Comparison of ENCODE assay signal across 20 cellular contexts in genomic region chr2:3837086-3837485, GRCh38.
DNase-seq lines count a peak whose midpoint lies in the region; ATAC-seq, FAIRE-seq and TF ChIP-seq lines count a peak whose summit lies in the region.
"Had no signal": no experiment of that assay in that cellular context is flagged by ENCODE, and none has a peak within 500 bp of the region (broad histone marks: within the 10 kb centered on the region; RNA-seq: fewer than 3 reads in every experiment).

No MANE protein-coding gene starts in this region.

- H3K9ac ChIP-seq in IMR-90 (ENCODE audit: low read depth, low read length) (no peak overlapping the region), H1 (replicated peaks in 1 of 4; ENCODE audit: extremely low read depth in 1 of 4, low read depth in 3 of 4, low read length in 3 of 4) (no peak overlapping the region)
- H3K9ac ChIP-seq: BLaER1 treated with 17β-estradiol and CSF1 and Interleukin-3, amounts not matched to agents 10 nM and 100 nM had no signal

- H2BK120ac ChIP-seq in IMR-90 (ENCODE audit: low read depth, low read length) (no peak overlapping the region), H1 (replicated peaks; ENCODE audit: low read depth, low read length) (no peak overlapping the region)

- ATAC-seq in A549: no peak
- ATAC-seq in IMR-90 (ENCODE audit: low read depth): no peak
- no peak for ATAC-seq in gastroesophageal sphincter
- ATAC-seq: CD8-positive, alpha-beta T cell had no signal

- H3K4me1 ChIP-seq in A549 (no peaks in the 10 kb centered on the region), IMR-90 (ENCODE audit: control insufficient read depth, insufficient read depth, low read length) (no peaks in the 10 kb centered on the region), H1 (replicated peaks in 1 of 4; ENCODE audit: control insufficient read depth in 3 of 4, insufficient read depth in 4 of 4, low read length in 3 of 4) (peaks cover 0 to 3% (median 0%) of the 10 kb centered on the region in 4 experiments; a peak in 1 of 7 replicates), gastroesophageal sphincter (no peaks in the 10 kb centered on the region)
- H3K4me1 ChIP-seq: Caco-2 had no signal

- FAIRE-seq in A549 (lab: Jason Lieb, UNC) (no peak), H1 (lab: Jason Lieb, UNC) (no peak)
- FAIRE-seq: A204.1, D721Med, G401.6, GM12891, GM19239 had no signal

- no peak overlapping the region for H4K5ac ChIP-seq in IMR-90 (ENCODE audit: low read depth, low read length)
- no peak overlapping the region for H4K5ac ChIP-seq in H1 (ENCODE audit: insufficient read length, low read depth, low read length)

- intact Hi-C loops in IMR-90 (cut with micrococcal nuclease): no loop called here

- H3K36me3 ChIP-seq in IMR-90 (ENCODE audit: control insufficient read depth, insufficient read depth, low read length) (no peaks in the 10 kb centered on the region), H1 (ENCODE audit: control insufficient read depth in 2 of 4, insufficient read depth in 4 of 4, low read length in 3 of 4) (no peaks in the 10 kb centered on the region), gastroesophageal sphincter (no peaks in the 10 kb centered on the region)
- H3K36me3 ChIP-seq: BLaER1 treated with 17β-estradiol and CSF1 and Interleukin-3, amounts not matched to agents 10 nM and 100 nM had no signal

- H2AK5ac ChIP-seq in IMR-90 (ENCODE audit: low read depth, low read length) (no peak overlapping the region), H1 (ENCODE audit: low read depth, low read length) (no peak overlapping the region)

- H4K8ac ChIP-seq in IMR-90 (ENCODE audit: low read depth in 2 of 2, low read length in 2 of 2): no peak overlapping the region
- no peak overlapping the region for H4K8ac ChIP-seq in H1 (ENCODE audit: extremely low read depth, insufficient read depth, low read length)

- no TSS peak for BruUV-seq in IMR-90 (replicated peaks; lab: Mats Ljungman, UMichigan)

- no peaks in the 10 kb centered on the region for H3K23me2 ChIP-seq in H1 (ENCODE audit: low read depth, low read length)

- CTCF ChIA-PET in A549 (lab: Yijun Ruan, JAX): interaction anchor here (1.5 kb wide), 1 partner anchor 10 kb away, joined by 6 read pairs; no protein-coding TSS in a partner anchor
- CTCF ChIA-PET in IMR-90 (lab: Yijun Ruan, JAX): no interaction called here
- CTCF ChIA-PET in H1 (lab: Charles Lee; ENCODE audit: partially characterized antibody): interaction anchor here (0.7 to 4.7 kb wide), 4 partner anchors 9 to 56 kb away, joined by 3 to 24 read pairs (median 4); no protein-coding TSS in a partner anchor

- TF ChIP-seq RAD21 in A549 (conservative IDR thresholded peaks at IDR 0.05 in 1 of 2, IDR thresholded peaks at IDR 0.05 in 1 of 2): no peak
- TF ChIP-seq RAD21 in IMR-90 (IDR thresholded peaks at IDR 0.05; ENCODE audit: low read length): no peak
- TF ChIP-seq RAD21 in H1 (IDR thresholded peaks at IDR 0.05 in 1 of 2, conservative IDR thresholded peaks at IDR 0.05 in 1 of 2; ENCODE audit: low read depth in 2 of 2, low read length in 2 of 2): no peak

- H3K27me3 ChIP-seq in IMR-90 (ENCODE audit: control insufficient read depth, insufficient read depth, low read length) (no peaks in the 10 kb centered on the region; the same call in 1 of the 2 replicates), H1 (replicated peaks in 1 of 4; ENCODE audit: control insufficient read depth in 3 of 4, extremely low read depth in 1 of 4, insufficient read depth in 3 of 4, low read length in 3 of 4) (peaks cover 0 to 1% (median 0%) of the 10 kb centered on the region in 4 experiments; a peak in 1 of 7 replicates), gastroesophageal sphincter (no peaks in the 10 kb centered on the region)
- H3K27me3 ChIP-seq: BLaER1 treated with 17β-estradiol and CSF1 and Interleukin-3, amounts not matched to agents 10 nM and 100 nM had no signal

- H4K20me1 ChIP-seq in IMR-90 (ENCODE audit: insufficient read depth, low read length) (no peaks in the 10 kb centered on the region), H1 (replicated peaks in 1 of 2; ENCODE audit: control insufficient read depth in 1 of 2, insufficient read depth in 2 of 2, low read length in 2 of 2) (no peaks in the 10 kb centered on the region)
- H4K20me1 ChIP-seq: BLaER1 treated with 17β-estradiol and CSF1 and Interleukin-3, amounts not matched to agents 10 nM and 100 nM had no signal

- H3K9me1 ChIP-seq in IMR-90 (ENCODE audit: insufficient read depth, low read length): no peaks in the 10 kb centered on the region

- no peak overlapping the region for H2BK12ac ChIP-seq in H1 (ENCODE audit: low read depth, low read length)

- TF ChIP-seq CTCF in A549 (IDR thresholded peaks at IDR 0.05): no peak
- TF ChIP-seq CTCF in IMR-90 (conservative IDR thresholded peaks at IDR 0.05; ENCODE audit: low read depth, low read length): no peak
- TF ChIP-seq CTCF in H1 (IDR thresholded peaks at IDR 0.05; ENCODE audit: control extremely low read depth in 1 of 3, insufficient read depth in 1 of 3, low read depth in 1 of 3, low read length in 3 of 3): no peak
- no peak for TF ChIP-seq CTCF in gastroesophageal sphincter (IDR thresholded peaks at IDR 0.05)

- H3K9me3 ChIP-seq in A549: no peaks in the 10 kb centered on the region
- peaks cover 3% of the 10 kb centered on the region; the same call in 1 of the 2 replicates for H3K9me3 ChIP-seq in IMR-90 (ENCODE audit: control insufficient read depth, insufficient read depth, low read length)
- no peaks in the 10 kb centered on the region for H3K9me3 ChIP-seq in H1 (ENCODE audit: insufficient read depth in 2 of 2, low read depth in 1 of 2, low read length in 1 of 2)
- H3K9me3 ChIP-seq in gastroesophageal sphincter: peaks cover 0 to 12% (median 0%) of the 10 kb centered on the region in 3 donors
- H3K9me3 ChIP-seq: Caco-2 had no signal

- no peak overlapping the region for H3K4ac ChIP-seq in IMR-90 (ENCODE audit: low read depth, low read length)
- H3K4ac ChIP-seq in H1 (replicated peaks; ENCODE audit: insufficient read length, low read depth, low read length): no peak overlapping the region

- dilution Hi-C loops in IMR-90 (cut with HindIII; ENCODE audit: low sequenced_read_pairs, unreplicated experiment): no loop called here

- H2BK20ac ChIP-seq in IMR-90 (ENCODE audit: low read depth, low read length) (no peak overlapping the region), H1 (ENCODE audit: low read length) (no peak overlapping the region)

- TF ChIP-seq EP300 in A549 (IDR thresholded peaks at IDR 0.05) (no peak), H1 (IDR thresholded peaks at IDR 0.05; ENCODE audit: borderline replicate concordance in 1 of 2, low read depth in 2 of 2, low read length in 2 of 2) (no peak), gastroesophageal sphincter (IDR thresholded peaks at IDR 0.05) (no peak)

- in situ Hi-C loops in IMR-90 (cut with MboI; ENCODE audit: low sequenced_read_pairs): no loop called here

- no peak overlapping the region for H3K14ac ChIP-seq in IMR-90 (replicated peaks; ENCODE audit: low read depth, low read length)
- H3K14ac ChIP-seq in H1 (ENCODE audit: insufficient read length): no peak overlapping the region

- no peak overlapping the region for H2AK9ac ChIP-seq in IMR-90 (replicated peaks; ENCODE audit: low read depth, low read length, poor library complexity)

- H3K4me2 ChIP-seq in A549: no peak overlapping the region
- no peak overlapping the region for H3K4me2 ChIP-seq in IMR-90 (ENCODE audit: low read depth, low read length)
- no peak overlapping the region for H3K4me2 ChIP-seq in H1 (ENCODE audit: insufficient read depth in 1 of 2, low read depth in 2 of 2, low read length in 2 of 2)

- H3K23ac ChIP-seq in IMR-90 (ENCODE audit: low read depth, low read length) (no peak overlapping the region), H1 (ENCODE audit: insufficient read length) (no peak overlapping the region)

- H2BK15ac ChIP-seq in IMR-90 (ENCODE audit: low read depth, low read length) (no peak overlapping the region), H1 (ENCODE audit: low read length) (no peak overlapping the region)

- no peak overlapping the region for H2AFZ ChIP-seq in IMR-90 (replicated peaks; ENCODE audit: low read length, poor library complexity)
- H2AFZ ChIP-seq in H1 (ENCODE audit: low read length): no peak overlapping the region

- no peaks in the 10 kb centered on the region for H3K79me2 ChIP-seq in H1 (ENCODE audit: control insufficient read depth in 1 of 2, insufficient read depth in 2 of 2, low read length in 2 of 2)

- 10% methylated on average over 7 of the region's 7 CpGs for WGBS in A549 (ENCODE audit: missing lambda C conversion rate)
- WGBS in IMR-90 (ENCODE audit: extremely low coverage in 2 of 2, insufficient read length in 1 of 2), 2 experiments: 60% methylated on average over 1 of the region's 7 CpGs; no CpG with 5 or more reads in 1 of the 2 experiments
- 93% methylated on average over 7 of the region's 7 CpGs; no CpG with 5 or more reads in 1 of the 2 experiments for WGBS in H1 (ENCODE audit: extremely low coverage in 1 of 2, insufficient coverage in 1 of 2, insufficient read length in 1 of 2, insufficient replicate concordance in 2 of 2, low coverage in 1 of 2, low lambda C conversion rate in 2 of 2, missing lambda C conversion rate in 1 of 2), 2 experiments
- WGBS in gastroesophageal sphincter (ENCODE audit: low coverage in 1 of 2), 2 donors: 86 to 87% methylated on average over 3 to 7 of the region's 7 CpGs

- DNase-seq in A549 (ENCODE audit: low read depth in 1 of 2, low spot score in 1 of 2): no peak
- DNase-seq in IMR-90: no peak
- DNase-seq in H1 (ENCODE audit: low read depth in 1 of 2, low spot score in 2 of 2): no peak
- no peak for DNase-seq in NCI-H510A (lab: John Stamatoyannopoulos, UW)
- DNase-seq: 8988T; AML-193; Caco-2; Calu3; CD4-positive, alpha-beta T cell; CD8-positive, alpha-beta T cell; DMS79 treated with DMSO at 0.1 percent for 48 hours; GF-D8 had no signal

- H3K4me3 ChIP-seq in A549 (no peak overlapping the region), IMR-90 (ENCODE audit: insufficient read depth, low read depth, low read length) (no peak overlapping the region), H1 (ENCODE audit: extremely low read depth in 1 of 4, insufficient read depth in 2 of 4, low read depth in 3 of 4, low read length in 4 of 4) (no peak overlapping the region), gastroesophageal sphincter (no peak overlapping the region)
- H3K4me3 ChIP-seq: BLaER1 treated with 17β-estradiol and CSF1 and Interleukin-3, amounts not matched to agents 10 nM and 100 nM had no signal

- H3K56ac ChIP-seq in IMR-90 (ENCODE audit: extremely low read depth, insufficient read depth, low read length) (no peak overlapping the region), H1 (replicated peaks; ENCODE audit: insufficient read length, low read depth, low read length) (no peak overlapping the region)

- H3K79me1 ChIP-seq in IMR-90 (ENCODE audit: low read depth in 1 of 2, low read length in 2 of 2): no peaks in the 10 kb centered on the region
- H3K79me1 ChIP-seq in H1 (ENCODE audit: low read depth, low read length): no peaks in the 10 kb centered on the region

- H4K91ac ChIP-seq in IMR-90 (ENCODE audit: insufficient read depth, low read depth, low read length) (no peak overlapping the region), H1 (replicated peaks; ENCODE audit: insufficient read length, low read length) (no peak overlapping the region)

- TF ChIP-seq POLR2A in A549 (IDR thresholded peaks at IDR 0.05; ENCODE audit: low read length) (no peak), IMR-90 (IDR thresholded peaks at IDR 0.05; ENCODE audit: low read depth, low read length) (no peak), H1 (IDR thresholded peaks at IDR 0.05; ENCODE audit: control extremely low read depth in 1 of 2, low read depth in 2 of 2, low read length in 2 of 2) (no peak), gastroesophageal sphincter (IDR thresholded peaks at IDR 0.05) (no peak)

- H2BK5ac ChIP-seq in IMR-90 (ENCODE audit: low read depth, low read length, poor library complexity, severe bottlenecking): no peak overlapping the region
- no peak overlapping the region for H2BK5ac ChIP-seq in H1 (ENCODE audit: low read depth, low read length)

- no peak overlapping the region for H3K18ac ChIP-seq in IMR-90 (ENCODE audit: low read depth, low read length)
- no peak overlapping the region for H3K18ac ChIP-seq in H1 (ENCODE audit: extremely low read depth, low read length)

- H3K27ac ChIP-seq in A549: no peak overlapping the region
- H3K27ac ChIP-seq in IMR-90 (ENCODE audit: insufficient read depth, low read length): no peak overlapping the region
- no peak overlapping the region for H3K27ac ChIP-seq in H1 (ENCODE audit: low read depth, low read length)
- H3K27ac ChIP-seq in gastroesophageal sphincter: no peak overlapping the region
- H3K27ac ChIP-seq: C4-2B had no signal

- POLR2A ChIA-PET in A549 (lab: Yijun Ruan, JAX) (no interaction called here), IMR-90 (lab: Charles Lee; ENCODE audit: unreplicated experiment) (no interaction called here), H1 (lab: Charles Lee; ENCODE audit: partially characterized antibody) (no interaction called here)

Comparison
In these comparisons a context has a peak if more than half of its experiments do, and no peak if none do; other contexts are left out.
1. Of the 18 proteins assayed by ChIP-seq in both H1 and A549: peak only in H1: none; only in A549: none; in both: MAFK; in neither: 17.